Comparison of ENCODE assay signal across 29 cellular contexts in the genomic region with DNA sequence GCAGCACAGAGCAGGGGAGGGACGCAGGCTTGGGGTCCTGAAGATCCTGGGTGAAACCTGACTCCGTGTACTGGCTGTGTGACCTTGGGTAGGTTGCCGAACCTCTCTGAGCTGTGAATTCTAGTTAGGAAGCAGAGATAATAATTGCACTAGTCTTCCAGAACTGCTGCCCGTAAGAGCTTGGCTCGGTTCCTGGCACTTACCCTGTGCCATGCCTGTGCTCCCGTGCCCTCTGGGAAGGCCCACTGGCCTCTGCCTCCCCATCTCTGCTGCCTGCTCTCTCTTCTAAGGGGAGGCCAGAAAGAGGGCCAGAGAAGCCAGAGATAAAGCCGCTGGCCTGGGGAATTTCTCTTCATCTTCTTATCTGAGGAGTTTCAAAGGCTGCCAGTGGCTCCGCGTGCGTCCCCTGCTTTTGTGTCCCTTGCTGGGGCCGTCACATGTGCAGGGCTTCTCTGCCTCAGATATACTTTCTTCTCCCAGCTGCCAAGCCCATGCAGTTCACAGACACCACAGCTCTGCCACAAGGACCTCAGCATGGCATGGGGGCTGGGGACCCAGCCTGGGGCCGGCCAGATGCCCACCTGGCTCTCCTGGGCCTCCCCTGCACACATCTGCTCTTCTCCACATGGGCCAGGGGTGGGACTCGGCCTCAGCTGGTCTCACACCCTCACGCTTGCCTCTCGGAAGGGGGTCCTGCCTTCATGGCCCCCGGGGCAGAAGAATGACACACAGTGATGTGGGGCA.
"Had no signal": no experiment of that assay in that cellular context is flagged by ENCODE, and none has a peak within 500 bp of the region (broad histone marks: within the 10 kb centered on the region; RNA-seq: fewer than 3 reads in every experiment).

No MANE protein-coding gene starts in this region.

- H3K4me1 ChIP-seq: gastrocnemius medialis, prostate gland, transverse colon, uterus had no signal

- H3K4me3 ChIP-seq: gastrocnemius medialis, lung, mucosa of descending colon, ovary, prostate gland, smooth muscle cell, transverse colon, uterus had no signal

- ATAC-seq: activated naive CD4-positive, alpha-beta T cell treated with anti-CD3 and anti-CD28 coated beads, Interleukin-2, amount 50 U/mL, for 72 hours; activated T-cell treated with anti-CD3 and anti-CD28 coated beads, Interleukin-2, amount 50 U/mL, for 72 hours; effector memory CD8-positive, alpha-beta T cell; gastrocnemius medialis; left lobe of liver; mucosa of descending colon had no signal

- H3K9me3 Mint-ChIP-seq: activated T-cell treated with anti-CD3 and anti-CD28 coated beads, Interleukin-2, amount 50 U/mL, for 72 hours; effector memory CD8-positive, alpha-beta T cell; natural killer cell treated with Interleukin-12 subunit alpha and Interleukin-12 subunit beta and Interleukin-15 and Interleukin-18, amount 100 ng/mL, for 72 hours had no signal

- H3K27ac Mint-ChIP-seq: activated T-cell treated with anti-CD3 and anti-CD28 coated beads, Interleukin-2, amount 50 U/mL, for 72 hours; effector memory CD8-positive, alpha-beta T cell; immature natural killer cell; natural killer cell treated with Interleukin-12 subunit alpha and Interleukin-12 subunit beta and Interleukin-15 and Interleukin-18, amount 100 ng/mL, for 72 hours had no signal

- H3K4me1 Mint-ChIP-seq: immature natural killer cell had no signal

- H3K36me3 ChIP-seq: gastrocnemius medialis, ovary, prostate gland, transverse colon, uterus had no signal

- DNase-seq: activated CD4-positive, alpha-beta T cell treated with anti-CD3 and anti-CD28 coated beads for 4 hours; activated CD4-positive, alpha-beta T cell treated with anti-CD3 and anti-CD28 coated beads, Interleukin-2, amount 50 U/mL, for 4 hours; activated naive CD4-positive, alpha-beta T cell; activated T-cell treated with anti-CD3 and anti-CD28 coated beads for 4 hours; activated T-cell treated with anti-CD3 and anti-CD28 coated beads, Interleukin-2, amount 50 U/mL, for 72 hours; cerebellar nuclear complex; cortex of kidney; effector memory CD8-positive, alpha-beta T cell; erythroblast; gastrocnemius medialis; hypothalamus; immature natural killer cell; kidney glomerular epithelial cell; mucosa of descending colon; ovary; retina; stimulated activated CD4-positive, alpha-beta T cell treated with anti-CD3 and anti-CD28 coated beads, Interleukin-15, amount 100 ng/mL, for 24 hours; stimulated activated CD4-positive, alpha-beta T cell treated with anti-CD3 and anti-CD28 coated beads, Interleukin-2, amount 100 ng/mL, for 24 hours; stimulated activated naive CD4-positive, alpha-beta T cell; T-helper 1 cell; transverse colon; uterus had no signal

- H3K27ac ChIP-seq: gastrocnemius medialis, ovary, prostate gland, transverse colon, uterus, VCaP had no signal

- H3K4me3 Mint-ChIP-seq: activated T-cell treated with anti-CD3 and anti-CD28 coated beads, Interleukin-2, amount 50 U/mL, for 72 hours; effector memory CD8-positive, alpha-beta T cell; immature natural killer cell; natural killer cell treated with Interleukin-12 subunit alpha and Interleukin-12 subunit beta and Interleukin-15 and Interleukin-18, amount 100 ng/mL, for 72 hours had no signal

- H3K9me3 ChIP-seq: gastrocnemius medialis, mucosa of descending colon, ovary, prostate gland, transverse colon, uterus had no signal

- H3K27me3 ChIP-seq: gastrocnemius medialis, ovary, transverse colon, uterus had no signal

- H3K36me3 Mint-ChIP-seq: activated naive CD4-positive, alpha-beta T cell treated with anti-CD3 and anti-CD28 coated beads, Interleukin-2, amount 50 U/mL, for 72 hours; immature natural killer cell; natural killer cell treated with Interleukin-12 subunit alpha and Interleukin-12 subunit beta and Interleukin-15 and Interleukin-18, amount 100 ng/mL, for 72 hours had no signal
